ENCODE assay signal across 8 cellular contexts in genomic region chr17:61416540-61417363, GRCh38. TPM values are rescaled to one million over a fixed set of nuclear protein-coding genes. Genes with fewer than 3 reads are reported as not detected.
DNase-seq lines count a peak whose midpoint lies in the region; ATAC-seq and TF ChIP-seq lines count a peak whose summit lies in the region.

No MANE protein-coding gene starts in this region.

- H3K4me1 ChIP-seq in fibroblast of lung (ENCODE audit: control insufficient read depth, extremely low read depth, insufficient read depth, low read length) (peaks cover 28% of the 10 kb centered on the region), mucosa of stomach (ENCODE audit: control insufficient read depth, insufficient read depth, low read length) (peaks cover 24% of the 10 kb centered on the region)

- H3K9me3 ChIP-seq in fibroblast of lung (ENCODE audit: control insufficient read depth, insufficient read depth, low read depth, low read length) (no peaks in the 10 kb centered on the region), mucosa of stomach (ENCODE audit: control insufficient read depth, low read length) (no peaks in the 10 kb centered on the region)

- DNase-seq in G401 (ENCODE audit: low spot score): peak; percentile 65
- peak; percentile 64 for DNase-seq in HT1080 (ENCODE audit: low read depth)
- DNase-seq in NOMO-1 treated with DMSO at 0.1 percent for 48 hours (lab: John Stamatoyannopoulos, UW; ENCODE audit: unreplicated experiment): peak; percentile 65
- DNase-seq in activated T-cell treated with anti-CD3 and anti-CD28 coated beads for 24 hours (ENCODE audit: low read depth): peak; percentile 58
- DNase-seq in fibroblast of lung (ENCODE audit: low read depth in 2 of 2): peak; percentile 81 to 91
- DNase-seq in superior temporal gyrus (ENCODE audit: extremely low spot score): peak; percentile 74

- H2AFZ ChIP-seq in fibroblast of lung (ENCODE audit: low read length): no peak overlapping the region

- peak overlapping the region; percentile 47 for H3K4me2 ChIP-seq in fibroblast of lung (ENCODE audit: extremely low read depth, insufficient read depth, low read length)

- in situ Hi-C loops in G401 (cut with HindIII; ENCODE audit: low sequenced_read_pairs): no loop called here

- peaks cover 19% of the 10 kb centered on the region for H3K79me2 ChIP-seq in fibroblast of lung (ENCODE audit: control insufficient read depth, insufficient read depth, low read length)

- H3K27ac ChIP-seq in fibroblast of lung (ENCODE audit: insufficient read depth, low read length): peak overlapping the region; percentile 42

- H3K4me3 ChIP-seq in fibroblast of lung (replicated peaks in 1 of 4; ENCODE audit: control extremely low read depth in 1 of 4, insufficient read depth in 1 of 4, low read depth in 3 of 4, low read length in 4 of 4) (peak overlapping the region in 1 of 4 experiments; percentile 20), mucosa of stomach (ENCODE audit: low read length) (no peak overlapping the region)

- no peaks in the 10 kb centered on the region for H3K27me3 ChIP-seq in fibroblast of lung (ENCODE audit: control insufficient read depth, insufficient read depth, low read length)
- peaks cover 30% of the 10 kb centered on the region for H3K27me3 ChIP-seq in mucosa of stomach (ENCODE audit: control insufficient read depth, insufficient read depth, low read length)

- TF ChIP-seq CTCF in fibroblast of lung (conservative IDR thresholded peaks at IDR 0.05 in 1 of 2, IDR thresholded peaks at IDR 0.05 in 1 of 2; ENCODE audit: low read depth in 1 of 2, low read length in 2 of 2): peak; percentile 90 to 91

- H3K9ac ChIP-seq in fibroblast of lung (ENCODE audit: insufficient read depth, low read length) (peak overlapping the region; percentile 38), mucosa of stomach (ENCODE audit: low read length) (peak overlapping the region; percentile 35)

- H4K20me1 ChIP-seq in fibroblast of lung (ENCODE audit: control insufficient read depth, extremely low read depth, insufficient read depth, low read length): no peaks in the 10 kb centered on the region

- no peak for ATAC-seq in HG02970 (IDR thresholded peaks at IDR 0.05; ENCODE audit: low FRiP score, unreplicated experiment)

- no peaks in the 10 kb centered on the region for H3K36me3 ChIP-seq in fibroblast of lung (ENCODE audit: control insufficient read depth, insufficient read depth, low read length)
- no peaks in the 10 kb centered on the region for H3K36me3 ChIP-seq in mucosa of stomach (ENCODE audit: control insufficient read depth, insufficient read depth, low read length)

RNA-seq across cellular contexts. Expression of gene TBX2, which starts 17.1 kb away (rescaled TPM):
- total RNA-seq in G401 (2014; rRNA removed; shearing (Covaris generic)): 6.2 and 11.4 TPM in 2 replicates
- total RNA-seq in HT1080 (2014; rRNA removed; shearing (Covaris generic)): 1.8 and 2.1 TPM in 2 replicates
- polyA plus RNA-seq in HT1080 (2015; cell fraction: cytosol; rRNA removed): 2.5 and 3.0 TPM in 2 replicates
- 3.4 and 5.1 TPM in 2 replicates for polyA plus RNA-seq in HT1080 (2015; cell fraction: nucleus; rRNA removed)
- 98.1 and 148 TPM in 2 replicates for total RNA-seq in fibroblast of lung
- 40.5 and 64.9 TPM in 2 replicates for polyA plus RNA-seq in fibroblast of lung
- polyA plus RNA-seq in fibroblast of lung (2012): 86.7 and 151 TPM in 2 replicates
- polyA minus RNA-seq in fibroblast of lung (ENCODE audit: low replicate concordance): 102 and 172 TPM in 2 replicates

RNA-seq across cellular contexts. Expression of gene TBX4, which starts 35.5 kb away (rescaled TPM):
- total RNA-seq in G401 (2014; rRNA removed; shearing (Covaris generic)): 0.64 and 1.2 TPM in 2 replicates
- total RNA-seq in HT1080 (2014; rRNA removed; shearing (Covaris generic)): not detected in 2 replicates
- polyA plus RNA-seq in HT1080 (2015; cell fraction: cytosol; rRNA removed): not detected in 2 replicates
- not detected in 2 replicates for polyA plus RNA-seq in HT1080 (2015; cell fraction: nucleus; rRNA removed)
- total RNA-seq in fibroblast of lung: 35.2 and 44.1 TPM in 2 replicates
- polyA plus RNA-seq in fibroblast of lung: 84.3 and 93.9 TPM in 2 replicates
- polyA plus RNA-seq in fibroblast of lung (2012): 55.1 and 85.4 TPM in 2 replicates
- polyA minus RNA-seq in fibroblast of lung (ENCODE audit: low replicate concordance): 133 and 151 TPM in 2 replicates

Comparison
In these comparisons a context has a peak if more than half of its experiments do, and no peak if none do; other contexts are left out.
1. RNA of gene TBX4, which starts 35.5 kb away (total RNA-seq): 35.2 to 44.1 TPM in fibroblast of lung; 0.64 to 1.2 TPM in G401 and not detected in HT1080; every median in the first group is over 10 times any median in the second.
2. Peak in every context shown above with its lines, with median percentiles within 50 percentile points of each other: DNase-seq.